15 cellular contexts compared by ENCODE assay signal in genomic region chr2:221134718-221135117, GRCh38.
"Had no signal": no experiment of that assay in that cellular context is flagged by ENCODE, and none has a peak within 500 bp of the region (broad histone marks: within the 10 kb centered on the region; RNA-seq: fewer than 3 reads in every experiment).

No MANE protein-coding gene starts in this region.

- H3K4me1 Mint-ChIP-seq: activated CD4-positive, alpha-beta T cell treated with anti-CD3 and anti-CD28 coated beads, Interleukin-2, amount 10 ng/mL, durations not matched to agents 7 days and 5 days; activated naive CD4-positive, alpha-beta T cell treated with anti-CD3 and anti-CD28 coated beads, Interleukin-2, amount 10 ng/mL, durations not matched to agents 7 days and 5 days; activated T-helper 17 cell treated with anti-CD3 and anti-CD28 coated beads, Interleukin-2, amount 50 U/mL, for 72 hours; immature natural killer cell had no signal

- H3K27me3 ChIP-seq: esophagus muscularis mucosa, tibial artery, uterus had no signal

- H3K4me1 ChIP-seq: parathyroid adenoma, tibial artery, uterus had no signal

- H3K79me2 ChIP-seq: parathyroid adenoma had no signal

- H3K4me3 ChIP-seq: esophagus muscularis mucosa, tibial artery, uterus had no signal

- H3K9me3 Mint-ChIP-seq: activated CD4-positive, alpha-beta T cell treated with anti-CD3 and anti-CD28 coated beads, Interleukin-2, amount 10 ng/mL, durations not matched to agents 7 days and 5 days; activated T-helper 17 cell treated with anti-CD3 and anti-CD28 coated beads, Interleukin-2, amount 50 U/mL, for 72 hours; immature natural killer cell had no signal

- H3K27ac Mint-ChIP-seq: activated CD4-positive, alpha-beta T cell treated with anti-CD3 and anti-CD28 coated beads, Interleukin-2, amount 10 ng/mL, durations not matched to agents 7 days and 5 days; activated naive CD4-positive, alpha-beta T cell treated with anti-CD3 and anti-CD28 coated beads, Interleukin-2, amount 10 ng/mL, durations not matched to agents 7 days and 5 days; activated T-helper 17 cell treated with anti-CD3 and anti-CD28 coated beads, Interleukin-2, amount 50 U/mL, for 72 hours; immature natural killer cell; naive B cell had no signal

- H3K36me3 Mint-ChIP-seq: activated naive CD4-positive, alpha-beta T cell treated with anti-CD3 and anti-CD28 coated beads, Interleukin-2, amount 10 ng/mL, durations not matched to agents 7 days and 5 days; immature natural killer cell; naive B cell had no signal

- H3K27ac ChIP-seq: esophagus muscularis mucosa, parathyroid adenoma, tibial artery, uterus, VCaP had no signal

- ATAC-seq: activated T-helper 17 cell treated with anti-CD3 and anti-CD28 coated beads, Interleukin-2, amount 50 U/mL, for 72 hours; left cardiac atrium had no signal

- FAIRE-seq: colon had no signal

- H3K4me3 Mint-ChIP-seq: activated CD4-positive, alpha-beta T cell treated with anti-CD3 and anti-CD28 coated beads, Interleukin-2, amount 10 ng/mL, durations not matched to agents 7 days and 5 days; activated naive CD4-positive, alpha-beta T cell treated with anti-CD3 and anti-CD28 coated beads, Interleukin-2, amount 10 ng/mL, durations not matched to agents 7 days and 5 days; activated T-helper 17 cell treated with anti-CD3 and anti-CD28 coated beads, Interleukin-2, amount 50 U/mL, for 72 hours; immature natural killer cell; naive B cell had no signal

- DNase-seq: activated CD4-positive, alpha-beta T cell treated with anti-CD3 and anti-CD28 coated beads, Interleukin-2, amount 10 ng/mL, durations not matched to agents 7 days and 5 days; activated CD8-positive, alpha-beta memory T cell treated with anti-CD3 and anti-CD28 coated beads for 24 hours; activated naive CD4-positive, alpha-beta T cell treated with anti-CD3 and anti-CD28 coated beads, Interleukin-2, amount 10 ng/mL, durations not matched to agents 7 days and 5 days; glutamatergic neuron; immature natural killer cell; left cardiac atrium; naive B cell; retina; tibial artery; uterus had no signal

- H3K9me3 ChIP-seq: esophagus muscularis mucosa, tibial artery, uterus had no signal

- H3K27me3 Mint-ChIP-seq: activated CD4-positive, alpha-beta T cell treated with anti-CD3 and anti-CD28 coated beads, Interleukin-2, amount 10 ng/mL, durations not matched to agents 7 days and 5 days; activated naive CD4-positive, alpha-beta T cell treated with anti-CD3 and anti-CD28 coated beads, Interleukin-2, amount 10 ng/mL, durations not matched to agents 7 days and 5 days; activated T-helper 17 cell treated with anti-CD3 and anti-CD28 coated beads, Interleukin-2, amount 50 U/mL, for 72 hours; naive B cell had no signal

- H3K36me3 ChIP-seq: esophagus muscularis mucosa, tibial artery, uterus had no signal

- H3K9ac ChIP-seq: parathyroid adenoma had no signal

- H2AFZ ChIP-seq: parathyroid adenoma had no signal
